ENCODE assay signal across 23 cellular contexts in the genomic region with DNA sequence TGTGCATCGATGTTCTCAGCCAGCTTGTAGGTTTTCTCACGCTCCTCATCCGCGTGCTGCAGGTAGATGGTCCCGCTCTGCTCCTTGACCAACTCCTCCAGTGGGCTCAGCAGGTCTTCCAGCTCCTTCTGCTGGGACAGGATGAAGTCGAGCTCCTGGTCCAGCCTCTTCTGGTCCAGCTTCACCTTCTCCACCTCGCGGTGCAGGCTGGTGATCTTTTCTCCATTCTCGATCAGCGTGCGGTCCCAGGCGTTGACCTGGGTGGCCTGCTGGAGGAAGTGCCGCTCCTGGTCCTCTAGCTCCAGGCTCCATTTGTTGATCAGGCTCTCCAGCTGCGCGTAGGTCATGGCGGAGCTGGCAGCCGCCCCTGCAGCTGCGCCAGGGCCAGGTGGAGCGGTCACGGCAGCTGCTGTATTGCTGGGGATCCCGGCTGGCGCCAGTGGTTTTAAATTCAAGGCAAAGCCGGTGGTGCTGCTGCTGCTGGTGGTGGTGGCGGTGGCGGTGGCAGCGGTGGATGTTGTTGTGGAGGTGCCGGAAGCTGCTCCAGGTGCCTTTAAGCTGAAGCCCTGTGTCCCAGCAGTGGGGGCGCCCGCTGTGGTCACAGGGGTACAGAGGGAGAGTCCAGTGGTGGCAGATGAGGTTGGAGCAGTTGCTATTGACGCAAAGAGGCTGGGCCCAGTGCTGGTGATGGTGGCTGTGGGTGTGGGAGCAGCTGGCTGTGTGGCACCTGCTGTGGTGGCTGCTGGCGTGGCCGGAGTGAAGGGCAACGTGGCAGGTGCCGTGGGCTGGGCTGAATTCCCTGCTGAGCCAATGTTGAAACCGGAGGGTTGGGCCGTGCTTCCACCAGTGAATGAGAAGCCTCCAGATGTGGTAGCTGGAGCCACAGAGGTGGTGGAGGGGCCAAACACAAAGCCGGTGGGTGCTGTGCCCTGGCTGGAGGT. TPM values are rescaled to one million over a fixed set of nuclear protein-coding genes. Genes with fewer than 3 reads are reported as not detected.
DNase-seq lines count a peak whose midpoint lies in the region; ATAC-seq and TF ChIP-seq lines count a peak whose summit lies in the region.
"Had no signal": no experiment of that assay in that cellular context is flagged by ENCODE, and none has a peak within 500 bp of the region (broad histone marks: within the 10 kb centered on the region; RNA-seq: fewer than 3 reads in every experiment).

No MANE protein-coding gene starts in this region.

- no peak for TF ChIP-seq CTCF in HFFc6 (IDR thresholded peaks at IDR 0.05)

- ATAC-seq in activated T-cell treated with anti-CD3 and anti-CD28 coated beads, Interleukin-2, amount 50 U/mL, for 72 hours (replicated peaks in 1 of 2): no peak
- ATAC-seq in esophagus mucosa: peak; percentile 6
- ATAC-seq: A549, psoas muscle had no signal

- no peak for DNase-seq in activated T-cell treated with anti-CD3 and anti-CD28 coated beads, Interleukin-2, amount 50 U/mL, for 72 hours
- no peak for DNase-seq in activated T-cell treated with anti-CD3 and anti-CD28 coated beads, Interleukin-2, amount 50 U/mL, for 1 hour
- DNase-seq in DMS 273 (lab: John Stamatoyannopoulos, UW; ENCODE audit: unreplicated experiment) (no peak), HFFc6 (no peak)
- DNase-seq: activated CD8-positive, alpha-beta memory T cell treated with anti-CD3 and anti-CD28 coated beads for 24 hours; amygdala; DMS53; dorsolateral prefrontal cortex; foreskin fibroblast; mucosa of descending colon; NCI-H1105 treated with DMSO at 0.1 percent for 48 hours; NCI-H2081; psoas muscle; stimulated activated CD4-positive, alpha-beta T cell treated with anti-CD3 and anti-CD28 coated beads, Interleukin-1b, Interleukin-23, amount 100 ng/mL, for 48 hours; stimulated activated naive CD4-positive, alpha-beta T cell treated with Interleukin-2 at 50 U/mL for 16 hours; thyroid gland had no signal

- H3K27ac Mint-ChIP-seq in activated T-cell treated with anti-CD3 and anti-CD28 coated beads, Interleukin-2, amount 50 U/mL, for 72 hours: peak overlapping the region; percentile 44
- H3K27ac Mint-ChIP-seq in IgD-negative memory B cell (peak overlapping the region; percentile 93 to 96 (median 96)), HFFc6 (no peak overlapping the region)
- H3K27ac Mint-ChIP-seq: neural progenitor cell had no signal

- no peaks in the 10 kb centered on the region for H3K9me3 Mint-ChIP-seq in activated T-cell treated with anti-CD3 and anti-CD28 coated beads, Interleukin-2, amount 50 U/mL, for 72 hours
- H3K9me3 Mint-ChIP-seq in IgD-negative memory B cell: peaks cover 0 to 5% (median 5%) of the 10 kb centered on the region in 3 donors
- H3K9me3 Mint-ChIP-seq in HFFc6: no peaks in the 10 kb centered on the region
- H3K9me3 Mint-ChIP-seq: activated T-helper 1 cell treated with anti-CD3 and anti-CD28 coated beads, Interleukin-12 subunit alpha, Interleukin-12 subunit beta, Interleukin-2, Interleukin-4 antibody, amounts not matched to agents 30 ng/mL and 10 ng/mL and 1 ng/mL, durations not matched to agents 14 hours and 24 hours and 36 hours; neural progenitor cell had no signal

- H3K36me3 Mint-ChIP-seq in activated T-cell treated with anti-CD3 and anti-CD28 coated beads, Interleukin-2, amount 50 U/mL, for 72 hours (ENCODE audit: insufficient read depth in 2 of 2): peaks cover 8 to 35% of the 10 kb centered on the region in 2 donors
- H3K36me3 Mint-ChIP-seq in IgD-negative memory B cell: peaks cover 2% of the 10 kb centered on the region
- H3K36me3 Mint-ChIP-seq in HFFc6 (ENCODE audit: low read depth): peaks cover 44% of the 10 kb centered on the region

- H3K4me3 Mint-ChIP-seq in activated T-cell treated with anti-CD3 and anti-CD28 coated beads, Interleukin-2, amount 50 U/mL, for 72 hours: no peak overlapping the region
- peak overlapping the region in 3 of 4 donors; percentile 60 to 86 (median 75) for H3K4me3 Mint-ChIP-seq in IgD-negative memory B cell
- no peak overlapping the region for H3K4me3 Mint-ChIP-seq in HFFc6
- H3K4me3 Mint-ChIP-seq: activated T-helper 1 cell treated with anti-CD3 and anti-CD28 coated beads, Interleukin-12 subunit alpha, Interleukin-12 subunit beta, Interleukin-2, Interleukin-4 antibody, amounts not matched to agents 30 ng/mL and 10 ng/mL and 1 ng/mL, durations not matched to agents 14 hours and 24 hours and 36 hours had no signal

- H3K4me1 Mint-ChIP-seq in activated T-cell treated with anti-CD3 and anti-CD28 coated beads, Interleukin-2, amount 50 U/mL, for 72 hours (ENCODE audit: low read depth): peaks cover 73% of the 10 kb centered on the region
- H3K4me1 Mint-ChIP-seq in IgD-negative memory B cell (peaks cover 34 to 63% (median 60%) of the 10 kb centered on the region in 3 donors), HFFc6 (ENCODE audit: low read depth) (no peaks in the 10 kb centered on the region)

- no peaks in the 10 kb centered on the region for H3K27me3 Mint-ChIP-seq in activated T-cell treated with anti-CD3 and anti-CD28 coated beads, Interleukin-2, amount 50 U/mL, for 72 hours (ENCODE audit: low read depth)
- H3K27me3 Mint-ChIP-seq in IgD-negative memory B cell (peaks cover 1% of the 10 kb centered on the region), HFFc6 (ENCODE audit: insufficient read depth) (peaks cover 4% of the 10 kb centered on the region)

RNA-seq across cellular contexts. Expression of gene IL4I1, which starts 12.1 kb away (rescaled TPM):
- 10 to 100 TPM; 16.7 to 42.3 TPM for total RNA-seq in activated T-cell treated with anti-CD3 and anti-CD28 coated beads, Interleukin-2, amount 50 U/mL, for 72 hours
- 0.39 TPM for polyA plus RNA-seq in IgD-negative memory B cell
- total RNA-seq in esophagus mucosa: not detected
- total RNA-seq in HFFc6 (2021; fragmentation: NEBNext Ultra II Directional; extraction: Animal tissue kit (Norgen Biotek cat#: 25700)): under 1 TPM in 5 of 6 experiments, not detected in 1; 0.24 to 0.48 (median 0.41) TPM
- total RNA-seq: cardiac muscle cell, Peyer's patch had no signal
- polyA plus RNA-seq: cardiac muscle cell had no signal

RNA-seq across cellular contexts. Expression of gene ATF5, which starts 20.3 kb away (rescaled TPM):
- 10 to 100 TPM; 52.3 to 73.6 TPM for total RNA-seq in activated T-cell treated with anti-CD3 and anti-CD28 coated beads, Interleukin-2, amount 50 U/mL, for 72 hours
- polyA plus RNA-seq in IgD-negative memory B cell: 3.4 TPM
- 15.1 TPM for total RNA-seq in esophagus mucosa
- 10 to 100 TPM; 38.2 to 44.4 (median 41.2) TPM for total RNA-seq in HFFc6 (2021; fragmentation: NEBNext Ultra II Directional; extraction: Animal tissue kit (Norgen Biotek cat#: 25700))

RNA-seq across cellular contexts. Expression of gene NUP62, which starts 20.6 kb away (rescaled TPM):
- total RNA-seq in activated T-cell treated with anti-CD3 and anti-CD28 coated beads, Interleukin-2, amount 50 U/mL, for 72 hours: 100 to 1,000 TPM; 135 to 139 TPM
- 62.9 TPM for polyA plus RNA-seq in IgD-negative memory B cell
- 23.6 TPM for total RNA-seq in esophagus mucosa
- 10 to 100 TPM; 50.9 to 78.3 (median 68.3) TPM for total RNA-seq in HFFc6 (2021; fragmentation: NEBNext Ultra II Directional; extraction: Animal tissue kit (Norgen Biotek cat#: 25700))

RNA-seq across cellular contexts. Expression of gene TBC1D17, which starts 31.2 kb away (rescaled TPM):
- 10 to 100 TPM; 47.9 to 53.9 TPM for total RNA-seq in activated T-cell treated with anti-CD3 and anti-CD28 coated beads, Interleukin-2, amount 50 U/mL, for 72 hours
- polyA plus RNA-seq in IgD-negative memory B cell: 19.1 TPM
- 15.8 TPM for total RNA-seq in esophagus mucosa
- total RNA-seq in HFFc6 (2021; fragmentation: NEBNext Ultra II Directional; extraction: Animal tissue kit (Norgen Biotek cat#: 25700)): 10 to 100 TPM; 42.8 to 53.3 (median 46.8) TPM

RNA-seq across cellular contexts. Expression of gene AKT1S1, which starts 31.6 kb away (rescaled TPM):
- total RNA-seq in activated T-cell treated with anti-CD3 and anti-CD28 coated beads, Interleukin-2, amount 50 U/mL, for 72 hours: 10 to 100 TPM; 30.5 to 36.6 TPM
- 5.0 TPM for polyA plus RNA-seq in IgD-negative memory B cell
- 32.7 TPM for total RNA-seq in esophagus mucosa
- 100 to 1,000 TPM in 5 of 6 experiments, 10 to 100 TPM in 1; 98.5 to 128 (median 104) TPM for total RNA-seq in HFFc6 (2021; fragmentation: NEBNext Ultra II Directional; extraction: Animal tissue kit (Norgen Biotek cat#: 25700))

Comparison
In these comparisons a context has a peak if more than half of its experiments do, and no peak if none do; other contexts are left out.
1. H3K4me3 Mint-ChIP-seq: peak in IgD-negative memory B cell (3 of 4); none in activated T-cell treated with anti-CD3 and anti-CD28 coated beads, Interleukin-2, amount 50 U/mL, for 72 hours (0 of 2) and HFFc6 (single experiment).
2. RNA of gene IL4I1, which starts 12.1 kb away (total RNA-seq): 16.7 to 42.3 TPM in activated T-cell treated with anti-CD3 and anti-CD28 coated beads, Interleukin-2, amount 50 U/mL, for 72 hours; 0.24 to 0.48 TPM in HFFc6 and not detected in esophagus mucosa (single experiment); every median in the first group is over 10 times any median in the second.